8 cellular contexts compared by ENCODE assay signal in genomic region chr10:92914478-92915066, GRCh38.
DNase-seq lines count a peak whose midpoint lies in the region; ATAC-seq and TF ChIP-seq lines count a peak whose summit lies in the region.

No MANE protein-coding gene starts in this region.

- TF ChIP-seq CTCF in esophagus muscularis mucosa (IDR thresholded peaks at IDR 0.05) (peak; percentile 32 to 65 (median 44)), neural cell (IDR thresholded peaks at IDR 0.05; ENCODE audit: poor library complexity, severe bottlenecking) (peak; percentile 67)

- H3K4me1 ChIP-seq in esophagus muscularis mucosa, result no peaks in the 10 kb centered on the region
- H3K4me1 ChIP-seq in aorta (ENCODE audit: control insufficient read depth in 1 of 2, insufficient read depth in 2 of 2, low read length in 2 of 2), result no peaks in the 10 kb centered on the region

- peak; percentile 32 for TF ChIP-seq RAD21 in neural cell (conservative IDR thresholded peaks at IDR 0.05)

- H3K36me3 ChIP-seq in esophagus muscularis mucosa (peaks cover 0 to 29% (median 0%) of the 10 kb centered on the region in 4 donors), neural cell (ENCODE audit: insufficient read depth, low read length) (no peaks in the 10 kb centered on the region), aorta (ENCODE audit: control insufficient read depth in 1 of 2, insufficient read depth in 2 of 2, low read length in 1 of 2) (peaks cover 0 to 2% of the 10 kb centered on the region in 2 donors)

- TF ChIP-seq EP300 in esophagus muscularis mucosa (IDR thresholded peaks at IDR 0.05), result no peak
- no peak for TF ChIP-seq EP300 in neural cell (conservative IDR thresholded peaks at IDR 0.05; ENCODE audit: poor library complexity, severe bottlenecking)

- H3K27me3 ChIP-seq in esophagus muscularis mucosa (no peaks in the 10 kb centered on the region), neural cell (ENCODE audit: insufficient read depth, low read depth, low read length) (no peaks in the 10 kb centered on the region), aorta (ENCODE audit: control insufficient read depth in 1 of 2, insufficient read depth in 2 of 2, low read length in 1 of 2) (no peaks in the 10 kb centered on the region)

- 69% methylated on average over 2 of the region's 2 CpGs for WGBS in esophagus muscularis mucosa
- 69 to 72% methylated on average over 2 of the region's 2 CpGs for WGBS in aorta, 2 donors

- no peaks in the 10 kb centered on the region for H3F3A ChIP-seq in neural cell (ENCODE audit: insufficient read depth, low read length, poor library complexity, severe bottlenecking)

- peak; percentile 1 to 38 for DNase-seq in NCI-H524 (lab: John Stamatoyannopoulos, UW)
- DNase-seq in NCI-H524 treated with DMSO at 0.1 percent for 48 hours (lab: John Stamatoyannopoulos, UW), result no peak
- DNase-seq in NCI-H2227 (lab: John Stamatoyannopoulos, UW; ENCODE audit: unreplicated experiment), result peak; percentile 57
- DNase-seq in activated CD4-positive, alpha-beta T cell treated with anti-CD3 and anti-CD28 coated beads, Interleukin-2, amount 50 U/mL, for 4 hours, result peak; percentile 26 to 31
- DNase-seq in esophagus muscularis mucosa (ENCODE audit: extremely low spot score), result no peak
- DNase-seq in aorta, result no peak

- no peaks in the 10 kb centered on the region for H3K79me2 ChIP-seq in neural cell (replicated peaks; ENCODE audit: insufficient read depth, low read length)

- H2AFZ ChIP-seq in neural cell (ENCODE audit: low read depth, low read length), result no peak overlapping the region

- no peak overlapping the region for H3K4me2 ChIP-seq in neural cell (ENCODE audit: low read length)

- H4K20me1 ChIP-seq in neural cell (ENCODE audit: insufficient read depth), result no peaks in the 10 kb centered on the region

- H3K4me3 ChIP-seq in esophagus muscularis mucosa (no peak overlapping the region), neural cell (ENCODE audit: low read length) (no peak overlapping the region), aorta (ENCODE audit: low read length in 2 of 2) (no peak overlapping the region)

- no peak for TF ChIP-seq POLR2A in esophagus muscularis mucosa (IDR thresholded peaks at IDR 0.05; ENCODE audit: low read depth)

- ATAC-seq in HG02588 (IDR thresholded peaks at IDR 0.05; ENCODE audit: unreplicated experiment) (peak; percentile 64), aorta (ENCODE audit: low FRiP score) (peak; percentile 80)

- intact Hi-C loops in esophagus muscularis mucosa (cut with DNase I), result no loop called here
- intact Hi-C loops in aorta (cut with DNase I), result no loop called here

- no peaks in the 10 kb centered on the region for H3K9me2 ChIP-seq in neural cell (ENCODE audit: insufficient read depth, low read length)

- H3K9ac ChIP-seq in neural cell (ENCODE audit: low read length), result no peak overlapping the region

- H3K27ac ChIP-seq in esophagus muscularis mucosa (replicated peaks in 1 of 4) (no peak overlapping the region), neural cell (ENCODE audit: low read length) (no peak overlapping the region), aorta (ENCODE audit: low read depth in 1 of 2, low read length in 2 of 2) (no peak overlapping the region)

- no peaks in the 10 kb centered on the region for H3K9me3 ChIP-seq in esophagus muscularis mucosa
- H3K9me3 ChIP-seq in neural cell (ENCODE audit: low read length), result no peaks in the 10 kb centered on the region
- H3K9me3 ChIP-seq in aorta (ENCODE audit: control insufficient read depth, low read length), result no peaks in the 10 kb centered on the region

TF ChIP-seq in neural cell, 6 proteins besides CTCF, POLR2A, EP300 and RAD21:
- TF ChIP-seq REST (IDR thresholded peaks at IDR 0.05; ENCODE audit: borderline replicate concordance) (no peak), TAF1 (IDR thresholded peaks at IDR 0.05; ENCODE audit: low read depth) (no peak), SMC3 (conservative IDR thresholded peaks at IDR 0.05; ENCODE audit: poor library complexity) (peak; percentile 52)
TF ChIP-seq in neural cell: peak in this region for 1.

Comparison
In these comparisons a context has a peak if more than half of its experiments do, and no peak if none do; other contexts are left out.
1. DNase-seq: peak in NCI-H524 (2 of 2), NCI-H2227 (single experiment) and activated CD4-positive, alpha-beta T cell treated with anti-CD3 and anti-CD28 coated beads, Interleukin-2, amount 50 U/mL, for 4 hours (2 of 2); none in NCI-H524 treated with DMSO at 0.1 percent for 48 hours (single experiment), esophagus muscularis mucosa (single experiment) and aorta (0 of 2).